Comparison of ENCODE assay signal across 8 cellular contexts in the genomic region with DNA sequence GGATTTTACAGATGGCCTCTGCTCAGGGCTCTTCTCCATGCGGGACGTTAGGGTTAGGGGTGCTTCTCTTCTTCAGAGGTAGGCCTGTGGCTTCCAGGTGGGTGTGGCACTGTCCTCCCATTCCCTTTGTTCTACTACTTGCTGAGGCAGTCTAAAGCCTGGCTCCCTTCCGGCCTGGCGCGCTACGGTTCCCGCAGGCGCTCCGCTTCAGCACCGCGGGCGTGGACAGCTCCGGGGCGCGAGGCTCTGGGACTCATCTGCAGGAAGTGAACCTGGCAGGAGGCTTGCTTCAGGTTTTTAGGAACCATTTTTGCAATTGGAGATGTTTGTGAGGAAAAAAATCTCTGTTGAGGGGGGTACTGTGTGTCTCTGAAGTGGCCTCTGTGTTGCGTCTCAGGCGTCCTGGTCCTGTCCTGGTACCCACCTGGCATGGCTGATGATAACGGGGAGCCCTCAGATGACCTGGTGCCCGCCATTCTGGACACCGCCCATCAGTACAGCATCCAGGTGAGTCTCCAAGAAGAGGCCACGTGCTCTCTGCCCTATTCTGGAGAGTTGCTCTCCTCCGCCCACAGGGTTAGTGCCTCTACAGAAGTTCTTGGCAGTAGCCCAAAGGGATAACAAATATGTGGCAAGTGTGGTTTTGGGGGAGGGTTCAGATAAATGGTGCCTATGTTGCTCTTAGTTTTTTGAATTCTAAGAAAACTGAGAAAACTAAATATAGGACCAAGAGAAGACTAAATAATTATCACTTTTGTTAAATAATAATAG. TPM values are rescaled to one million over a fixed set of nuclear protein-coding genes. Genes with fewer than 3 reads are reported as not detected.
DNase-seq lines count a peak whose midpoint lies in the region; ATAC-seq, FAIRE-seq and TF ChIP-seq lines count a peak whose summit lies in the region.

No MANE protein-coding gene starts in this region.

- FAIRE-seq in A549 (lab: Jason Lieb, UNC) = no peak

- peak overlapping the region; percentile 98 for H3K4me2 ChIP-seq in A549

- TF ChIP-seq POLR2A in A549 (IDR thresholded peaks at IDR 0.05; ENCODE audit: low read length) (no peak), upper lobe of left lung (IDR thresholded peaks at IDR 0.05) (no peak)

- peaks cover 8% of the 10 kb centered on the region for H3K4me1 Mint-ChIP-seq in T-helper 17 cell
- H3K4me1 Mint-ChIP-seq in chondrocyte (ENCODE audit: low read depth) = peaks cover 14% of the 10 kb centered on the region

- TF ChIP-seq CTCF in A549 (IDR thresholded peaks at IDR 0.05) (no peak), chondrocyte (IDR thresholded peaks at IDR 0.05) (no peak), lung (IDR thresholded peaks at IDR 0.05; ENCODE audit: control extremely low read depth, extremely low read depth) (no peak), upper lobe of left lung (IDR thresholded peaks at IDR 0.05) (no peak)

- no peak overlapping the region for H3K27ac Mint-ChIP-seq in T-helper 17 cell
- H3K27ac Mint-ChIP-seq in chondrocyte (ENCODE audit: unreplicated experiment) = no peak overlapping the region

- DNase-seq in A549 (ENCODE audit: low read depth in 1 of 2, low spot score in 1 of 2) = no peak
- peak; percentile 51 for DNase-seq in HPDE6-E6E7 (ENCODE audit: extremely low spot score)
- peak in 2 of 3 donors; percentile 16 to 29 for DNase-seq in T-helper 17 cell
- no peak for DNase-seq in chondrocyte (ENCODE audit: low spot score)
- peak; percentile 53 for DNase-seq in lung (ENCODE audit: low spot score)
- DNase-seq in upper lobe of left lung = peak; percentile 44 to 93
- DNase-seq in COLO829 (ENCODE audit: low spot score) = no peak

- H3K36me3 ChIP-seq in lung (ENCODE audit: control insufficient read depth in 2 of 2, insufficient read depth in 2 of 2, low read length in 2 of 2) (peaks cover 0 to 15% of the 10 kb centered on the region in 2 donors), upper lobe of left lung (peaks cover 0 to 13% (median 8%) of the 10 kb centered on the region in 4 donors)

- H3K4me1 ChIP-seq in A549 (peaks cover 5% of the 10 kb centered on the region; the same call in 1 of the 3 replicates), lung (ENCODE audit: control insufficient read depth in 2 of 2, insufficient read depth in 2 of 2, low read length in 2 of 2) (peaks cover 3 to 20% of the 10 kb centered on the region in 2 donors), upper lobe of left lung (peaks cover 17 to 29% (median 22%) of the 10 kb centered on the region in 4 donors)

- H3K27me3 Mint-ChIP-seq in T-helper 17 cell (peaks cover 23% of the 10 kb centered on the region), chondrocyte (ENCODE audit: low read depth) (peaks cover 8% of the 10 kb centered on the region)

- 95% methylated on average over 18 of the region's 22 CpGs for WGBS in A549 (ENCODE audit: missing lambda C conversion rate)
- WGBS in lung, 2 donors = 26 to 28% methylated on average over 22 of the region's 22 CpGs
- WGBS in upper lobe of left lung, 2 donors = 25 to 28% methylated on average over 20 to 22 of the region's 22 CpGs

- H3K9me3 ChIP-seq in A549 (no peaks in the 10 kb centered on the region), T-helper 17 cell (ENCODE audit: control insufficient read depth, low read length, poor library complexity, severe bottlenecking) (no peaks in the 10 kb centered on the region), lung (ENCODE audit: control insufficient read depth in 2 of 2, insufficient read depth in 1 of 2, low read length in 1 of 2) (no peaks in the 10 kb centered on the region), upper lobe of left lung (no peaks in the 10 kb centered on the region)

- H3K27me3 ChIP-seq in lung (ENCODE audit: control insufficient read depth, insufficient read depth) = no peaks in the 10 kb centered on the region
- H3K27me3 ChIP-seq in upper lobe of left lung = peaks cover 0 to 2% (median 0%) of the 10 kb centered on the region in 4 donors

- TF ChIP-seq RAD21 in A549 (conservative IDR thresholded peaks at IDR 0.05 in 1 of 2, IDR thresholded peaks at IDR 0.05 in 1 of 2) = no peak

- ATAC-seq in A549 = no peak
- ATAC-seq in T-helper 17 cell = peak; percentile 35
- ATAC-seq in lung (ENCODE audit: insufficient read depth, low FRiP score) = no peak
- peak in 1 of 2 donors; percentile 70 for ATAC-seq in upper lobe of left lung (ENCODE audit: low FRiP score in 2 of 2)
- ATAC-seq in GM19328 (IDR thresholded peaks at IDR 0.05; ENCODE audit: unreplicated experiment) = no peak

- H3K27ac ChIP-seq in A549 (no peak overlapping the region; a peak in 1 of 6 replicates), lung (ENCODE audit: low read depth in 1 of 2, low read length in 1 of 2) (no peak overlapping the region), upper lobe of left lung (no peak overlapping the region)

- TF ChIP-seq EP300 in A549 (IDR thresholded peaks at IDR 0.05) (no peak), upper lobe of left lung (IDR thresholded peaks at IDR 0.05) (no peak)

- POLR2A ChIA-PET in A549 (lab: Yijun Ruan, JAX) = interaction anchor here (0.6 kb wide), 1 partner anchor 64 kb away, joined by 3 read pairs; the partner anchor contains the start of gene MTF1

- H3K4me3 ChIP-seq in A549 (no peak overlapping the region), lung (no peak overlapping the region), upper lobe of left lung (peak overlapping the region in 1 of 4 donors; percentile 61)

- no peaks in the 10 kb centered on the region for H3K9me3 Mint-ChIP-seq in chondrocyte (ENCODE audit: low read depth)

- H3K4me3 Mint-ChIP-seq in T-helper 17 cell = peak overlapping the region; percentile 88
- peak overlapping the region; percentile 67 for H3K4me3 Mint-ChIP-seq in chondrocyte (ENCODE audit: unreplicated experiment)

- H3K36me3 Mint-ChIP-seq in T-helper 17 cell (ENCODE audit: low read depth) (peaks cover 7% of the 10 kb centered on the region), chondrocyte (ENCODE audit: low read depth) (peaks cover 4% of the 10 kb centered on the region)

- CTCF ChIA-PET in A549 (lab: Yijun Ruan, JAX) = no interaction called here

TF ChIP-seq in A549, 52 proteins besides CTCF, POLR2A, EP300 and RAD21 (continues in another document):
- TF ChIP-seq NPAS2 (CRISPR knock-in tag; IDR thresholded peaks at IDR 0.05; ENCODE audit: borderline replicate concordance) (no peak), BHLHE40 (IDR thresholded peaks at IDR 0.05; ENCODE audit: low read depth, low read length) (no peak), EHF (CRISPR knock-in tag; IDR thresholded peaks at IDR 0.05) (no peak)

RNA-seq across cellular contexts. Expression of gene MANEAL, which starts 1.9 kb away (rescaled TPM):
- 8.9 and 12.6 TPM in 2 replicates for polyA plus RNA-seq in A549 (2011; rRNA removed)
- polyA plus RNA-seq in A549 (2012; cell fraction: cytosol; rRNA removed) = 14.2 and 17.9 TPM in 2 replicates
- polyA plus RNA-seq in A549 (2012; cell fraction: nucleus; rRNA removed) = 13.3 and 15.5 TPM in 2 replicates
- polyA plus RNA-seq in A549 (2017; fragmentation: RNase III; extraction: RNeasy Plus Mini Kit Qiagen cat#74134 plus additional on column Dnase treatment) = 13.8 to 15.5 TPM (median 15.5 TPM) in 3 replicates
- polyA minus RNA-seq in A549 (2011; rRNA and poly(A)+ RNA removed) = 13.3 and 18.3 TPM in 2 replicates
- total RNA-seq in T-helper 17 cell = under 1 TPM; 0.73 to 0.92 TPM
- 3.9 to 4.2 TPM (median 4.0 TPM) in 3 replicates for total RNA-seq in chondrocyte
- 1 to 10 TPM; 2.3 to 8.1 TPM for total RNA-seq in lung
- 1 to 10 TPM; 2.8 to 4.0 TPM for polyA plus RNA-seq in lung
- 1 to 10 TPM; 2.8 to 8.1 (median 5.2) TPM for total RNA-seq in upper lobe of left lung

RNA-seq across cellular contexts. Expression of gene C1orf122, which starts 12.1 kb away (rescaled TPM):
- 21.3 and 24.2 TPM in 2 replicates for polyA plus RNA-seq in A549 (2011; rRNA removed)
- 38.5 and 50.3 TPM in 2 replicates for polyA plus RNA-seq in A549 (2012; cell fraction: cytosol; rRNA removed)
- polyA plus RNA-seq in A549 (2012; cell fraction: nucleus; rRNA removed) = 30.5 and 40.6 TPM in 2 replicates
- 26.8 to 29.6 TPM (median 29.1 TPM) in 3 replicates for polyA plus RNA-seq in A549 (2017; fragmentation: RNase III; extraction: RNeasy Plus Mini Kit Qiagen cat#74134 plus additional on column Dnase treatment)
- 6.2 and 6.8 TPM in 2 replicates for polyA minus RNA-seq in A549 (2011; rRNA and poly(A)+ RNA removed)
- total RNA-seq in T-helper 17 cell = 10 to 100 TPM; 13.0 to 13.2 TPM
- total RNA-seq in chondrocyte = 72.6 to 80.0 TPM (median 76.1 TPM) in 3 replicates
- total RNA-seq in lung = 10 to 100 TPM in 1 of 2 donors, 1 to 10 TPM in 1; 4.7 to 53.8 TPM
- 10 to 100 TPM; 26.9 to 70.2 TPM for polyA plus RNA-seq in lung
- 10 to 100 TPM; 30.0 to 90.1 (median 39.9) TPM for total RNA-seq in upper lobe of left lung

RNA-seq across cellular contexts. Expression of gene YRDC, which starts 12.5 kb away (rescaled TPM):
- polyA plus RNA-seq in A549 (2011; rRNA removed) = 21.0 and 21.7 TPM in 2 replicates
- 24.3 and 29.0 TPM in 2 replicates for polyA plus RNA-seq in A549 (2012; cell fraction: cytosol; rRNA removed)
- 17.5 and 17.9 TPM in 2 replicates for polyA plus RNA-seq in A549 (2012; cell fraction: nucleus; rRNA removed)
- polyA plus RNA-seq in A549 (2017; fragmentation: RNase III; extraction: RNeasy Plus Mini Kit Qiagen cat#74134 plus additional on column Dnase treatment) = 12.2 to 12.8 TPM (median 12.3 TPM) in 3 replicates
- 11.7 and 15.3 TPM in 2 replicates for polyA minus RNA-seq in A549 (2011; rRNA and poly(A)+ RNA removed)
- 10 to 100 TPM; 26.7 to 31.9 TPM for total RNA-seq in T-helper 17 cell
- 11.9 to 17.7 TPM (median 15.5 TPM) in 3 replicates for total RNA-seq in chondrocyte
- total RNA-seq in lung = 10 to 100 TPM in 1 of 2 donors, 1 to 10 TPM in 1; 9.5 to 18.4 TPM
- 10 to 100 TPM; 11.8 to 26.2 TPM for polyA plus RNA-seq in lung
- total RNA-seq in upper lobe of left lung = 10 to 100 TPM in 4 of 6 donors, 1 to 10 TPM in 2; 4.2 to 22.2 (median 13.3) TPM

RNA-seq across cellular contexts. Expression of gene EPHA10, which starts 30.6 kb away (rescaled TPM):
- polyA plus RNA-seq in A549 (2011; rRNA removed) (0.35 and 0.65 TPM in 2 replicates), A549 (2017; fragmentation: RNase III; extraction: RNeasy Plus Mini Kit Qiagen cat#74134 plus additional on column Dnase treatment) (0.49 to 0.59 TPM (median 0.53 TPM) in 3 replicates), lung (under 1 TPM; 0.20 to 0.26 TPM)
- 0.69 and 1.1 TPM in 2 replicates for polyA plus RNA-seq in A549 (2012; cell fraction: cytosol; rRNA removed)
- polyA plus RNA-seq in A549 (2012; cell fraction: nucleus; rRNA removed) = 2.2 and 3.6 TPM in 2 replicates
- polyA minus RNA-seq in A549 (2011; rRNA and poly(A)+ RNA removed) = 0.58 and 0.97 TPM in 2 replicates
- total RNA-seq in T-helper 17 cell (under 1 TPM; 0.34 to 0.75 TPM), chondrocyte (0.37 TPM in 1 of 3 replicates, not detected in the others), lung (1 to 10 TPM in 1 of 2 donors, not detected in 1; 1.7 TPM), upper lobe of left lung (1 to 10 TPM in 2 of 6 donors, under 1 TPM in 2, not detected in 2; 0.76 to 1.7 (median 0.92) TPM)

Comparison
In these comparisons a context has a peak if more than half of its experiments do, and no peak if none do; other contexts are left out.
1. DNase-seq: peak in HPDE6-E6E7 (single experiment), T-helper 17 cell (2 of 3), lung (single experiment) and upper lobe of left lung (2 of 2); none in A549 (0 of 2), chondrocyte (single experiment) and COLO829 (single experiment).